10 cellular contexts compared by ENCODE assay signal in the genomic region with DNA sequence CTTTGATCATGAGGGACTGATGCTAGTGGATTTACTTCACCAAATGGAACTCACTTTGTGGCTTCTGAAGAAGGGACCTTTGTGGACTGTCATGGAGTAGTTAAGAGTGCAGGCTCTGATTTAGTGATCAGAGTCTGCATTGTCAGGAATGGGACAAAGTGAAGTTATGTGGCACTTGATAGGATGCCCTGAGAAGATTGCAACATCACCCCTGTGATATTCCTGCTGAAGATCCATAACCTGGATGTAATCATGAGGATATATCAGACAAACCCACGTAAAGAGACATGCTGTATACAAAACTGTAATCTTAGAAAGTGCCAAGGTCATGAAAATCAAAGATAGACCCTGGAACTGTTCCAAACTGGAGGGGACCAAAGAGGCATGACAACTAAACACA. TPM values are rescaled to one million over a fixed set of nuclear protein-coding genes. Genes with fewer than 3 reads are reported as not detected.
A peak's percentile ranks its signal among the peaks of the same experiment; 100 is the strongest.
DNase-seq lines count a peak whose midpoint lies in the region; ATAC-seq and TF ChIP-seq lines count a peak whose summit lies in the region.
"Had no signal": no experiment of that assay in that cellular context is flagged by ENCODE, and none has a peak within 500 bp of the region (broad histone marks: within the 10 kb centered on the region; RNA-seq: fewer than 3 reads in every experiment).

No MANE protein-coding gene starts in this region.

- H3K79me2 ChIP-seq in HCT116 (ENCODE audit: insufficient read depth, low read length), result peaks cover 41% of the 10 kb centered on the region

- no peaks in the 10 kb centered on the region for H3K9me3 ChIP-seq in CD4-positive, CD25-positive, alpha-beta regulatory T cell (ENCODE audit: control insufficient read depth in 2 of 2, low read length in 2 of 2)
- no peaks in the 10 kb centered on the region for H3K9me3 ChIP-seq in HCT116 (ENCODE audit: control insufficient read depth in 1 of 2, insufficient read depth in 1 of 2, low read depth in 1 of 2, low read length in 2 of 2)
- no peaks in the 10 kb centered on the region for H3K9me3 ChIP-seq in thyroid gland
- H3K9me3 ChIP-seq: neutrophil had no signal

- H3K4me1 ChIP-seq in CD4-positive, CD25-positive, alpha-beta regulatory T cell (ENCODE audit: control insufficient read depth, insufficient read depth, low read length, poor library complexity, severe bottlenecking), result peaks cover 22% of the 10 kb centered on the region
- H3K4me1 ChIP-seq in HCT116 (ENCODE audit: control insufficient read depth in 1 of 2, insufficient read depth in 2 of 2, low read length in 2 of 2) (peaks cover 13 to 14% of the 10 kb centered on the region in 2 experiments; a peak in 3 of 4 replicates), thyroid gland (peaks cover 6 to 21% of the 10 kb centered on the region in 2 donors)

- RAD21 ChIA-PET in HCT116 (lab: Charles Lee; ENCODE audit: low non-redundant PET in 1 of 2, low total read pairs in 2 of 2, uncharacterized antibody in 2 of 2, unreplicated experiment in 2 of 2), result no interaction called here

- ATAC-seq in CD4-positive, CD25-positive, alpha-beta regulatory T cell (ENCODE audit: low read depth in 2 of 2), result no peak
- ATAC-seq in HCT116 (no peak), GM21381 (IDR thresholded peaks at IDR 0.05; ENCODE audit: unreplicated experiment) (no peak)

- no peak for TF ChIP-seq POLR2A in HCT116 (IDR thresholded peaks at IDR 0.05; ENCODE audit: borderline replicate concordance, extremely low read depth, insufficient read depth, insufficient read length)
- TF ChIP-seq POLR2A in thyroid gland (IDR thresholded peaks at IDR 0.05), result no peak

- H3K36me3 Mint-ChIP-seq in CD4-positive, CD25-positive, alpha-beta regulatory T cell, result peaks cover 19% of the 10 kb centered on the region
- H3K36me3 Mint-ChIP-seq in activated T-helper 2 cell treated with anti-CD3 and anti-CD28 coated beads, Interferon-gamma antibody, Interleukin-2, Interleukin-4, amounts not matched to agents 10 μg/mL and 5 μg/mL and 100 μg/mL, durations not matched to agents 14 hours and 24 hours and 36 hours (ENCODE audit: low read depth), result peaks cover 25% of the 10 kb centered on the region
- H3K36me3 Mint-ChIP-seq in mesothelial cell of epicardium, result peaks cover 9% of the 10 kb centered on the region

- H3K36me3 ChIP-seq in CD4-positive, CD25-positive, alpha-beta regulatory T cell (ENCODE audit: control insufficient read depth, insufficient read depth, low read length), result peaks cover 12% of the 10 kb centered on the region
- H3K36me3 ChIP-seq in HCT116 (ENCODE audit: control insufficient read depth in 1 of 2, insufficient read depth in 2 of 2, low read length in 2 of 2) (peaks cover 4 to 11% of the 10 kb centered on the region in 2 experiments; a peak in 3 of 4 replicates), thyroid gland (peaks cover 7 to 11% of the 10 kb centered on the region in 2 donors)

- H3K27me3 ChIP-seq in CD4-positive, CD25-positive, alpha-beta regulatory T cell (ENCODE audit: control insufficient read depth, insufficient read depth, low read length), result no peaks in the 10 kb centered on the region
- H3K27me3 ChIP-seq in HCT116 (ENCODE audit: insufficient read depth, low read length), result no peaks in the 10 kb centered on the region
- H3K27me3 ChIP-seq in thyroid gland, result no peaks in the 10 kb centered on the region
- H3K27me3 ChIP-seq: neutrophil had no signal

- CTCF ChIA-PET in HCT116 (lab: Charles Lee), result no interaction called here

- WGBS in thyroid gland, 2 donors, result 68 to 71% methylated on average over 1 of the region's 1 CpG

- POLR2A ChIA-PET in HCT116 (lab: Charles Lee), result no interaction called here

- TF ChIP-seq CTCF in HCT116 (IDR thresholded peaks at IDR 0.05 in 2 of 3, conservative IDR thresholded peaks at IDR 0.05 in 1 of 3; ENCODE audit: borderline replicate concordance in 1 of 3, insufficient read depth in 1 of 3, low read depth in 2 of 3, low read length in 2 of 3), result no peak
- TF ChIP-seq CTCF in mesothelial cell of epicardium (IDR thresholded peaks at IDR 0.05; ENCODE audit: unreplicated experiment), result no peak
- no peak for TF ChIP-seq CTCF in thyroid gland (IDR thresholded peaks at IDR 0.05)

- H3K27ac Mint-ChIP-seq in CD4-positive, CD25-positive, alpha-beta regulatory T cell, result peak overlapping the region; percentile 52 to 100 (median 99)
- no peak overlapping the region for H3K27ac Mint-ChIP-seq in activated T-helper 2 cell treated with anti-CD3 and anti-CD28 coated beads, Interferon-gamma antibody, Interleukin-2, Interleukin-4, amounts not matched to agents 10 μg/mL and 5 μg/mL and 100 μg/mL, durations not matched to agents 14 hours and 24 hours and 36 hours
- no peak overlapping the region for H3K27ac Mint-ChIP-seq in mesothelial cell of epicardium

- peak overlapping the region; percentile 79 for H3K4me2 ChIP-seq in HCT116 (ENCODE audit: low read length)

- no peak overlapping the region for H3K4me3 ChIP-seq in CD4-positive, CD25-positive, alpha-beta regulatory T cell (ENCODE audit: low read depth, low read length)
- H3K4me3 ChIP-seq in HCT116 (replicated peaks in 1 of 2; ENCODE audit: low read depth in 1 of 2, low read length in 2 of 2), result peak overlapping the region in 1 of 2 experiments; percentile 94; a peak in 3 of 4 replicates
- no peak overlapping the region for H3K4me3 ChIP-seq in thyroid gland (replicated peaks in 1 of 3)

- TF ChIP-seq RAD21 in HCT116 (IDR thresholded peaks at IDR 0.05; ENCODE audit: low read depth), result no peak

- no peak for DNase-seq in CD4-positive, CD25-positive, alpha-beta regulatory T cell
- no peak for DNase-seq in HCT116 (ENCODE audit: low read depth, low spot score)
- no peak for DNase-seq in activated T-helper 2 cell treated with anti-CD3 and anti-CD28 coated beads, Interferon-gamma antibody, Interleukin-2, Interleukin-4, amounts not matched to agents 10 μg/mL and 5 μg/mL and 100 μg/mL, durations not matched to agents 14 hours and 24 hours and 36 hours (ENCODE audit: low spot score)
- no peak for DNase-seq in mesothelial cell of epicardium (ENCODE audit: low spot score in 2 of 2, unreplicated experiment in 2 of 2)
- no peak for DNase-seq in thyroid gland
- DNase-seq in SK-N-DZ (ENCODE audit: low spot score), result no peak
- DNase-seq in NCI-H526 (lab: John Stamatoyannopoulos, UW), result no peak
- DNase-seq: NCI-H1694 had no signal

- H3K9me2 ChIP-seq in HCT116 (ENCODE audit: insufficient read depth), result no peaks in the 10 kb centered on the region

- no peak overlapping the region for H2AFZ ChIP-seq in HCT116 (ENCODE audit: low read depth, low read length, poor library complexity, severe bottlenecking)

- no TSS peak for BruUV-seq in HCT116 (replicated peaks; lab: Mats Ljungman, UMichigan)

- H3K27ac ChIP-seq in CD4-positive, CD25-positive, alpha-beta regulatory T cell (ENCODE audit: insufficient read depth, low read length, poor library complexity, severe bottlenecking), result no peak overlapping the region
- H3K27ac ChIP-seq in HCT116 (ENCODE audit: low read depth, low read length) (no peak overlapping the region), thyroid gland (no peak overlapping the region)
- H3K27ac ChIP-seq: neutrophil had no signal

- H3K9me3 Mint-ChIP-seq in CD4-positive, CD25-positive, alpha-beta regulatory T cell, result peaks cover 0 to 2% (median 0%) of the 10 kb centered on the region in 7 donors
- no peaks in the 10 kb centered on the region for H3K9me3 Mint-ChIP-seq in activated T-helper 2 cell treated with anti-CD3 and anti-CD28 coated beads, Interferon-gamma antibody, Interleukin-2, Interleukin-4, amounts not matched to agents 10 μg/mL and 5 μg/mL and 100 μg/mL, durations not matched to agents 14 hours and 24 hours and 36 hours
- H3K9me3 Mint-ChIP-seq in mesothelial cell of epicardium, result no peaks in the 10 kb centered on the region

- H4K20me1 ChIP-seq in HCT116 (ENCODE audit: insufficient read depth), result no peaks in the 10 kb centered on the region

- H3K4me3 Mint-ChIP-seq in CD4-positive, CD25-positive, alpha-beta regulatory T cell, result peak overlapping the region in 2 of 4 donors; percentile 99
- peak overlapping the region; percentile 100 for H3K4me3 Mint-ChIP-seq in activated T-helper 2 cell treated with anti-CD3 and anti-CD28 coated beads, Interferon-gamma antibody, Interleukin-2, Interleukin-4, amounts not matched to agents 10 μg/mL and 5 μg/mL and 100 μg/mL, durations not matched to agents 14 hours and 24 hours and 36 hours (ENCODE audit: low read depth)
- peak overlapping the region; percentile 100 for H3K4me3 Mint-ChIP-seq in mesothelial cell of epicardium

- H3K4me1 Mint-ChIP-seq in CD4-positive, CD25-positive, alpha-beta regulatory T cell, result peaks cover 12 to 45% (median 39%) of the 10 kb centered on the region in 4 donors
- peaks cover 27% of the 10 kb centered on the region for H3K4me1 Mint-ChIP-seq in activated T-helper 2 cell treated with anti-CD3 and anti-CD28 coated beads, Interferon-gamma antibody, Interleukin-2, Interleukin-4, amounts not matched to agents 10 μg/mL and 5 μg/mL and 100 μg/mL, durations not matched to agents 14 hours and 24 hours and 36 hours (ENCODE audit: low read depth)
- H3K4me1 Mint-ChIP-seq in mesothelial cell of epicardium, result peaks cover 35% of the 10 kb centered on the region

- no peaks in the 10 kb centered on the region for H3K27me3 Mint-ChIP-seq in CD4-positive, CD25-positive, alpha-beta regulatory T cell
- H3K27me3 Mint-ChIP-seq in activated T-helper 2 cell treated with anti-CD3 and anti-CD28 coated beads, Interferon-gamma antibody, Interleukin-2, Interleukin-4, amounts not matched to agents 10 μg/mL and 5 μg/mL and 100 μg/mL, durations not matched to agents 14 hours and 24 hours and 36 hours (ENCODE audit: low read depth), result no peaks in the 10 kb centered on the region
- no peaks in the 10 kb centered on the region for H3K27me3 Mint-ChIP-seq in mesothelial cell of epicardium (ENCODE audit: low read depth)

- intact Hi-C loops in HCT116 (cut with micrococcal nuclease) (no loop called here), thyroid gland (cut with DNase I) (no loop called here)
- intact Hi-C loops in activated T-helper 2 cell treated with anti-CD3 and anti-CD28 coated beads, Interferon-gamma antibody, Interleukin-2, Interleukin-4, amounts not matched to agents 10 μg/mL and 5 μg/mL and 100 μg/mL, durations not matched to agents 14 hours and 24 hours and 36 hours (cut with micrococcal nuclease), result loop anchor here (2.0 to 5.0 kb wide), 3 partner anchors 31 to 159 kb away; a partner anchor contains a TSS

- no peak overlapping the region; the same call in 1 of the 2 replicates for H3K9ac ChIP-seq in HCT116 (ENCODE audit: low read length)

RNA-seq across cellular contexts. Expression of a gene that starts 1.6 kb away (rescaled TPM):
- total RNA-seq in CD4-positive, CD25-positive, alpha-beta regulatory T cell, result 109 TPM
- 10 to 100 TPM; 31.9 to 43.7 (median 39.2) TPM for polyA plus RNA-seq in CD4-positive, CD25-positive, alpha-beta regulatory T cell
- total RNA-seq in HCT116 (2021; ENCODE audit: unreplicated experiment) (28.1 TPM), mesothelial cell of epicardium (36.4 to 39.3 TPM (median 37.9 TPM) in 3 replicates), thyroid gland (10 to 100 TPM; 30.7 to 66.7 (median 50.0) TPM)
- 27.0 and 34.8 TPM in 2 replicates for polyA plus RNA-seq in HCT116 (2012)
- total RNA-seq in activated T-helper 2 cell treated with anti-CD3 and anti-CD28 coated beads, Interferon-gamma antibody, Interleukin-2, Interleukin-4, amounts not matched to agents 10 μg/mL and 5 μg/mL and 100 μg/mL, durations not matched to agents 14 hours and 24 hours and 36 hours, result 49.7 and 55.0 TPM in 2 replicates
- polyA plus RNA-seq in SK-N-DZ (2014; cell fraction: cytosol; rRNA removed), result 29.2 and 66.0 TPM in 2 replicates
- polyA plus RNA-seq in SK-N-DZ (2014; cell fraction: nucleus; rRNA removed), result 22.7 and 41.5 TPM in 2 replicates

RNA-seq across cellular contexts. Expression of a gene that starts 30.2 kb away (rescaled TPM):
- total RNA-seq in CD4-positive, CD25-positive, alpha-beta regulatory T cell, result 27.3 TPM
- polyA plus RNA-seq in CD4-positive, CD25-positive, alpha-beta regulatory T cell, result 10 to 100 TPM; 25.5 to 34.7 (median 29.1) TPM
- total RNA-seq in HCT116 (2021; ENCODE audit: unreplicated experiment) (30.4 TPM), mesothelial cell of epicardium (23.5 to 25.2 TPM (median 24.1 TPM) in 3 replicates), thyroid gland (10 to 100 TPM; 17.9 to 37.4 (median 26.2) TPM)
- polyA plus RNA-seq in HCT116 (2012), result 13.5 and 19.4 TPM in 2 replicates
- total RNA-seq in activated T-helper 2 cell treated with anti-CD3 and anti-CD28 coated beads, Interferon-gamma antibody, Interleukin-2, Interleukin-4, amounts not matched to agents 10 μg/mL and 5 μg/mL and 100 μg/mL, durations not matched to agents 14 hours and 24 hours and 36 hours, result 21.6 and 23.0 TPM in 2 replicates
- 21.2 and 26.0 TPM in 2 replicates for polyA plus RNA-seq in SK-N-DZ (2014; cell fraction: cytosol; rRNA removed)
- 11.9 and 15.7 TPM in 2 replicates for polyA plus RNA-seq in SK-N-DZ (2014; cell fraction: nucleus; rRNA removed)

RNA-seq across cellular contexts. Expression of a gene that starts 30.3 kb away (rescaled TPM):
- total RNA-seq in CD4-positive, CD25-positive, alpha-beta regulatory T cell, result 44.6 TPM
- 10 to 100 TPM; 12.0 to 16.1 (median 13.6) TPM for polyA plus RNA-seq in CD4-positive, CD25-positive, alpha-beta regulatory T cell
- total RNA-seq in HCT116 (2021; ENCODE audit: unreplicated experiment) (35.4 TPM), mesothelial cell of epicardium (54.1 to 55.9 TPM (median 55.6 TPM) in 3 replicates), thyroid gland (10 to 100 TPM; 27.4 to 51.8 (median 39.1) TPM)
- polyA plus RNA-seq in HCT116 (2012), result 22.1 and 24.8 TPM in 2 replicates
- 39.0 and 39.4 TPM in 2 replicates for total RNA-seq in activated T-helper 2 cell treated with anti-CD3 and anti-CD28 coated beads, Interferon-gamma antibody, Interleukin-2, Interleukin-4, amounts not matched to agents 10 μg/mL and 5 μg/mL and 100 μg/mL, durations not matched to agents 14 hours and 24 hours and 36 hours
- 38.9 and 51.2 TPM in 2 replicates for polyA plus RNA-seq in SK-N-DZ (2014; cell fraction: cytosol; rRNA removed)
- polyA plus RNA-seq in SK-N-DZ (2014; cell fraction: nucleus; rRNA removed), result 78.9 and 90.3 TPM in 2 replicates

Comparison
In these comparisons a context has a peak if more than half of its experiments do, and no peak if none do; other contexts are left out.
1. H3K27ac Mint-ChIP-seq: peak in CD4-positive, CD25-positive, alpha-beta regulatory T cell (3 of 3); none in activated T-helper 2 cell treated with anti-CD3 and anti-CD28 coated beads, Interferon-gamma antibody, Interleukin-2, Interleukin-4, amounts not matched to agents 10 μg/mL and 5 μg/mL and 100 μg/mL, durations not matched to agents 14 hours and 24 hours and 36 hours (single experiment) and mesothelial cell of epicardium (single experiment).